8 cellular contexts compared by ENCODE assay signal in genomic region chr16:30651124-30652004, GRCh38. TPM values are rescaled to one million over a fixed set of nuclear protein-coding genes. Genes with fewer than 3 reads are reported as not detected.
A peak's percentile ranks its signal among the peaks of the same experiment; 100 is the strongest.
DNase-seq lines count a peak whose midpoint lies in the region; ATAC-seq, FAIRE-seq and TF ChIP-seq lines count a peak whose summit lies in the region.

No MANE protein-coding gene starts in this region.

- H3K4me3 ChIP-seq in foreskin fibroblast (ENCODE audit: low read depth in 1 of 2, low read length in 2 of 2) (peak overlapping the region; percentile 81 to 88), neuron (ENCODE audit: low read length) (peak overlapping the region; percentile 82)

- H3K27me3 ChIP-seq in neuron (ENCODE audit: insufficient read depth, low read length) = no peaks in the 10 kb centered on the region

- no peaks in the 10 kb centered on the region for H3K9me3 ChIP-seq in neuron (ENCODE audit: low read length)

- H3K27ac ChIP-seq in RWPE1 (peak overlapping the region; percentile 98), temporal lobe (ENCODE audit: low read depth, low read length) (peak overlapping the region; percentile 96)

- CTCF ChIA-PET in RWPE1 (lab: Yijun Ruan, JAX) = interaction anchor here (0.6 to 1.6 kb wide), 3 partner anchors 116 to 466 kb away, joined by 4 to 5 read pairs (median 4); partner anchors contain the start of gene DCTPP1

- peaks cover 7% of the 10 kb centered on the region for H3K4me1 ChIP-seq in neuron (ENCODE audit: insufficient read depth, low read length)

- DNase-seq in COLO829 (ENCODE audit: low spot score) (peak; percentile 25), HTR-8/SVneo (ENCODE audit: insufficient read length, low spot score) (peak; percentile 69), RWPE1 (ENCODE audit: low spot score) (peak; percentile 40), activated gamma-delta T cell (lab: John Stamatoyannopoulos, UW) (peak; percentile 76), foreskin fibroblast (peak; percentile 71 to 91)

- ATAC-seq in GM19455 (IDR thresholded peaks at IDR 0.05; ENCODE audit: unreplicated experiment) = peak; percentile 45

- FAIRE-seq in HTR-8/SVneo (lab: Jason Lieb, UNC) = no peak

- POLR2A ChIA-PET in RWPE1 (lab: Yijun Ruan, JAX; ENCODE audit: low non-redundant PET) = interaction anchor here (0.9 kb wide), 1 partner anchor 124 kb away, joined by 3 read pairs; no protein-coding TSS in a partner anchor

- peak; percentile 79 for TF ChIP-seq CTCF in RWPE1 (conservative IDR thresholded peaks at IDR 0.05; ENCODE audit: low read depth)
- TF ChIP-seq CTCF in foreskin fibroblast (IDR thresholded peaks at IDR 0.05; ENCODE audit: low read depth, low read length) = peak; percentile 36

- peak overlapping the region; percentile 77 for H2AFZ ChIP-seq in neuron (ENCODE audit: low read depth, low read length)

- H3K36me3 ChIP-seq in neuron (ENCODE audit: insufficient read depth, low read length) = peaks cover 33% of the 10 kb centered on the region

RNA-seq across cellular contexts. Expression of gene PRR14, which starts 0.6 kb away (rescaled TPM):
- total RNA-seq in temporal lobe = 13.3 TPM

RNA-seq across cellular contexts. Expression of gene FBRS, which starts 6.9 kb away (rescaled TPM):
- 14.3 TPM for total RNA-seq in temporal lobe

RNA-seq across cellular contexts. Expression of gene ZNF689, which starts 41.2 kb away (rescaled TPM):
- 8.1 TPM for total RNA-seq in temporal lobe

RNA-seq across cellular contexts. Expression of gene SRCAP, which starts 47.6 kb away (rescaled TPM):
- total RNA-seq in temporal lobe = 25.3 TPM

Comparison
In these comparisons a context has a peak if more than half of its experiments do, and no peak if none do; other contexts are left out.
1. Peak in every context shown above with its lines: DNase-seq, ATAC-seq, H3K4me3 ChIP-seq and H3K27ac ChIP-seq.
2. DNase-seq: peak in every context shown above with its lines; median percentile 81 in foreskin fibroblast; 76 in activated gamma-delta T cell; 69 in HTR-8/SVneo; 40 in RWPE1; 25 in COLO829.